Comparison of ENCODE assay signal across 10 cellular contexts in genomic region chr14:64601571-64601970, GRCh38. TPM values are rescaled to one million over a fixed set of nuclear protein-coding genes. Genes with fewer than 3 reads are reported as not detected.
"Had no signal": no experiment of that assay in that cellular context is flagged by ENCODE, and none has a peak within 500 bp of the region (broad histone marks: within the 10 kb centered on the region; RNA-seq: fewer than 3 reads in every experiment).

No MANE protein-coding gene starts in this region.

- H3K27ac ChIP-seq: neutrophil had no signal

- H3K4me3 ChIP-seq: mucosa of descending colon had no signal

- H3K36me3 ChIP-seq: neutrophil had no signal

- DNase-seq: activated T-cell treated with anti-CD3 and anti-CD28 coated beads, Interleukin-2, amount 50 U/mL, for 1 hour; amniotic stem cell; left colon; mucosa of descending colon; naive thymus-derived CD8-positive, alpha-beta T cell; stimulated activated CD4-positive, alpha-beta T cell treated with anti-CD3 and anti-CD28 coated beads, Interleukin-2, amount 100 ng/mL, for 48 hours; stimulated activated CD8-positive, alpha-beta memory T cell treated with anti-CD3 and anti-CD28 coated beads, Interleukin-4, amount 100 ng/mL, for 48 hours; T-helper 2 cell had no signal

- H3K9me3 ChIP-seq: mucosa of descending colon, neutrophil had no signal

- ATAC-seq: left colon; mucosa of descending colon; naive thymus-derived CD8-positive, alpha-beta T cell had no signal

RNA-seq across cellular contexts. Expression of gene PPP1R36, which starts 51.8 kb away (rescaled TPM):
- total RNA-seq: glomerular endothelial cell; naive thymus-derived CD8-positive, alpha-beta T cell had no signal
- polyA plus RNA-seq: naive thymus-derived CD8-positive, alpha-beta T cell had no signal
